ENCODE assay signal across 15 cellular contexts in the genomic region with DNA sequence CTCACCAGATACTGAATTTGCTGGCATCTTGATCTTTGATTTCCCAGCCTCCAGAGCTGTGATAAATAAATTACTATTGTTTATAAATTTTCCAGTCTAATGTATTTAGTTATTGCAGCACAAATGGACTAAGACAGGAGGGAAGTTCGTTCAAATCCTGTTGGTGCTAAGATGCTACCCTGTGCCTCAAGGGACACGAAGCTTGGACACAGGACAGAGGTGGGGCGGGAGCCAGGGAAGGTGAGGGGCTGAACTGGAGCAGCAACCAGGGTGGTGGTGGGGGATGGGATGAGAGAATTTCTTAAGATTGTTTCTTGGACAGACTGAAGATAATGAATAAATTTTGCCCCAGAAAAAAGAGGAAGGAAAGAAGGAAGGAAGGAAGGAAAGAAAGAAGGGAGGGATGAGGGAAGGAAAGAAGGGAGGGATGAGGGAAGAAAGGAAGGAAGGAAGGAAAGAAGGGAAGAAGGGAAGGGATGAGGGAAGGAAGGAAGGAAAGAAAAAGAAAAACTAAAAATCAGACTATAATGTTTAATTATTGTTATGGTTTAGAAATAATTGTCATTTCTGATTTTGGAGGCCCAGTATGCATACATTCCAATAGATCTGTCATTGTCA.
DNase-seq lines count a peak whose midpoint lies in the region; ATAC-seq, FAIRE-seq and TF ChIP-seq lines count a peak whose summit lies in the region.
"Had no signal": no experiment of that assay in that cellular context is flagged by ENCODE, and none has a peak within 500 bp of the region (broad histone marks: within the 10 kb centered on the region; RNA-seq: fewer than 3 reads in every experiment).

No MANE protein-coding gene starts in this region.

- CTCF ChIA-PET in MCF 10A (lab: Yijun Ruan, JAX) (no interaction called here), mammary epithelial cell (lab: Charles Lee; ENCODE audit: low non-redundant PET) (no interaction called here), K562 (lab: Yijun Ruan, JAX; ENCODE audit: low intra/inter-chr PET ratio) (no interaction called here), WTC11 (lab: Charles Lee) (interaction anchor here (1.3 kb wide), 1 partner anchor 79 kb away, joined by 3 read pairs; no protein-coding TSS in a partner anchor)

- WGBS in mammary epithelial cell (ENCODE audit: low coverage, missing lambda C conversion rate): 65% methylated on average over 3 of the region's 3 CpGs
- WGBS in K562 (ENCODE audit: insufficient coverage, low coverage, missing lambda C conversion rate): 0% methylated on average over 3 of the region's 3 CpGs

- no peaks in the 10 kb centered on the region for H3K79me2 ChIP-seq in mammary epithelial cell (ENCODE audit: insufficient read depth, low read length)
- no peaks in the 10 kb centered on the region for H3K79me2 ChIP-seq in K562 (ENCODE audit: control insufficient read depth, insufficient read depth, low read length)

- H3K27me3 Mint-ChIP-seq in MCF 10A (ENCODE audit: insufficient read depth, unreplicated experiment): no peaks in the 10 kb centered on the region
- peaks cover 24% of the 10 kb centered on the region for H3K27me3 Mint-ChIP-seq in type B pancreatic cell
- H3K27me3 Mint-ChIP-seq in WTC11 (ENCODE audit: low read depth): no peaks in the 10 kb centered on the region; the same call in 1 of the 2 replicates

- TF ChIP-seq POLR2A in K562 (conservative IDR thresholded peaks at IDR 0.05): no peak

- TF ChIP-seq CTCF in MCF 10A (IDR thresholded peaks at IDR 0.05; ENCODE audit: unreplicated experiment): no peak
- no peak for TF ChIP-seq CTCF in mammary epithelial cell (conservative IDR thresholded peaks at IDR 0.05 in 1 of 2, IDR thresholded peaks at IDR 0.05 in 1 of 2; ENCODE audit: extremely low read depth in 1 of 2, insufficient read depth in 1 of 2, low read depth in 1 of 2, low read length in 2 of 2)
- no peak for TF ChIP-seq CTCF in K562 (IDR thresholded peaks at IDR 0.05 in 2 of 3, conservative IDR thresholded peaks at IDR 0.05 in 1 of 3; ENCODE audit: insufficient read depth in 2 of 3, low read depth in 1 of 3, low read length in 3 of 3)
- TF ChIP-seq CTCF in type B pancreatic cell (conservative IDR thresholded peaks at IDR 0.05): no peak
- TF ChIP-seq CTCF in WTC11 (IDR thresholded peaks at IDR 0.05): no peak

- TF ChIP-seq EP300 in K562 (IDR thresholded peaks at IDR 0.05; ENCODE audit: low read length): no peak

- no peaks in the 10 kb centered on the region for H3K4me1 Mint-ChIP-seq in MCF 10A (ENCODE audit: insufficient read depth, unreplicated experiment)
- no peaks in the 10 kb centered on the region for H3K4me1 Mint-ChIP-seq in type B pancreatic cell (ENCODE audit: unreplicated experiment)
- H3K4me1 Mint-ChIP-seq in WTC11: 0 out of 2 replicates have a peak, but pooled peaks cover 2% of the 10 kb centered on the region
- H3K4me1 Mint-ChIP-seq: CD4-positive, CD25-positive, alpha-beta regulatory T cell had no signal

- H3K4me3 Mint-ChIP-seq in MCF 10A (ENCODE audit: unreplicated experiment) (no peak overlapping the region), type B pancreatic cell (no peak overlapping the region), WTC11 (no peak overlapping the region)
- H3K4me3 Mint-ChIP-seq: CD4-positive, CD25-positive, alpha-beta regulatory T cell had no signal

- FAIRE-seq in K562 (lab: Jason Lieb, UNC): no peak
- FAIRE-seq: GM18507 had no signal

- H3K9ac ChIP-seq in mammary epithelial cell (ENCODE audit: insufficient read depth, low read length) (no peak overlapping the region), K562 (ENCODE audit: insufficient read depth in 1 of 2, low read depth in 2 of 2, low read length in 2 of 2) (no peak overlapping the region)
- H3K9ac ChIP-seq: BLaER1 treated with 17β-estradiol and CSF1 and Interleukin-3, amounts not matched to agents 10 nM and 100 nM had no signal

- in situ Hi-C loops in mammary epithelial cell (cut with MboI; ENCODE audit: low sequenced_read_pairs in 2 of 2) (no loop called here), K562 (cut with MboI) (no loop called here)

- H3K4me2 ChIP-seq in mammary epithelial cell (ENCODE audit: insufficient read depth, low read depth, low read length) (no peak overlapping the region), K562 (ENCODE audit: insufficient read depth, low read length) (no peak overlapping the region)
- H3K4me2 ChIP-seq: BLaER1 treated with 17β-estradiol and CSF1 and Interleukin-3, amounts not matched to agents 10 nM and 100 nM had no signal

- no peak for TF ChIP-seq RAD21 in K562 (CRISPR knock-in tag; conservative IDR thresholded peaks at IDR 0.05 in 1 of 2, IDR thresholded peaks at IDR 0.05 in 1 of 2)

- H3K27me3 ChIP-seq in mammary epithelial cell (ENCODE audit: insufficient read depth, low read length) (peaks cover 5% of the 10 kb centered on the region), K562 (ENCODE audit: control insufficient read depth in 2 of 2, insufficient read depth in 2 of 2, low read length in 2 of 2) (peaks cover 0 to 2% of the 10 kb centered on the region in 2 experiments; a peak in 2 of 5 replicates)
- H3K27me3 ChIP-seq: BLaER1 treated with 17β-estradiol and CSF1 and Interleukin-3, amounts not matched to agents 10 nM and 100 nM had no signal

- dilution Hi-C loops in mammary epithelial cell (cut with HindIII; ENCODE audit: low sequenced_read_pairs): no loop called here

- no peaks in the 10 kb centered on the region for H3K36me3 ChIP-seq in mammary epithelial cell (ENCODE audit: insufficient read depth, low read length)
- no peaks in the 10 kb centered on the region for H3K36me3 ChIP-seq in K562 (ENCODE audit: control insufficient read depth, insufficient read depth, low read length)
- H3K36me3 ChIP-seq: BLaER1 treated with 17β-estradiol and CSF1 and Interleukin-3, amounts not matched to agents 10 nM and 100 nM had no signal

- H3K27ac ChIP-seq in mammary epithelial cell (ENCODE audit: insufficient read depth, low read depth, low read length) (no peak overlapping the region), K562 (ENCODE audit: extremely low read depth, low read depth, low read length) (no peak overlapping the region)
- H3K27ac ChIP-seq: BLaER1 treated with 17β-estradiol and CSF1 and Interleukin-3, amounts not matched to agents 10 nM and 100 nM; HL-60 had no signal

- no peak for ATAC-seq in K562
- no peak for ATAC-seq in left lobe of liver
- no peak for ATAC-seq in HG02588 (IDR thresholded peaks at IDR 0.05; ENCODE audit: unreplicated experiment)
- no peak for ATAC-seq in WTC11
- ATAC-seq in GM18858 (IDR thresholded peaks at IDR 0.05; ENCODE audit: unreplicated experiment): no peak

- H4K20me1 ChIP-seq in mammary epithelial cell (ENCODE audit: insufficient read depth, low read length): no peaks in the 10 kb centered on the region
- H4K20me1 ChIP-seq in K562 (replicated peaks; ENCODE audit: control insufficient read depth, insufficient read depth, low read length): no peaks in the 10 kb centered on the region
- H4K20me1 ChIP-seq: BLaER1 treated with 17β-estradiol and CSF1 and Interleukin-3, amounts not matched to agents 10 nM and 100 nM had no signal

- H3K9me3 ChIP-seq in mammary epithelial cell (replicated peaks; ENCODE audit: insufficient read depth, low read length) (no peaks in the 10 kb centered on the region), K562 (replicated peaks; ENCODE audit: control insufficient read depth, insufficient read depth, low read depth, low read length) (no peaks in the 10 kb centered on the region)

- no peaks in the 10 kb centered on the region for H3K36me3 Mint-ChIP-seq in MCF 10A (ENCODE audit: insufficient read depth, unreplicated experiment)
- no peaks in the 10 kb centered on the region for H3K36me3 Mint-ChIP-seq in type B pancreatic cell
- H3K36me3 Mint-ChIP-seq in WTC11: no peaks in the 10 kb centered on the region
- H3K36me3 Mint-ChIP-seq: CD4-positive, CD25-positive, alpha-beta regulatory T cell had no signal

- intact Hi-C loops in MCF 10A (cut with micrococcal nuclease) (no loop called here), mammary epithelial cell (cut with micrococcal nuclease) (no loop called here), K562 (cut with micrococcal nuclease) (no loop called here)

- H2AFZ ChIP-seq in mammary epithelial cell (ENCODE audit: low read depth, low read length) (no peak overlapping the region), K562 (ENCODE audit: low read depth, low read length) (no peak overlapping the region)

- H3K27ac Mint-ChIP-seq in MCF 10A (ENCODE audit: low read depth, unreplicated experiment): peak overlapping the region; percentile 5
- no peak overlapping the region for H3K27ac Mint-ChIP-seq in type B pancreatic cell
- H3K27ac Mint-ChIP-seq in WTC11: no peak overlapping the region
- H3K27ac Mint-ChIP-seq: CD4-positive, CD25-positive, alpha-beta regulatory T cell had no signal

- H3K9me3 Mint-ChIP-seq in MCF 10A (ENCODE audit: unreplicated experiment): peaks cover 25% of the 10 kb centered on the region
- H3K9me3 Mint-ChIP-seq in type B pancreatic cell: peaks cover 5% of the 10 kb centered on the region
- peaks cover 16% of the 10 kb centered on the region for H3K9me3 Mint-ChIP-seq in WTC11

- BruUV-seq in MCF 10A (replicated peaks; lab: Mats Ljungman, UMichigan) (no TSS peak), mammary epithelial cell (replicated peaks; lab: Mats Ljungman, UMichigan) (no TSS peak), K562 (replicated peaks; lab: Mats Ljungman, UMichigan) (no TSS peak)

- H3K4me3 ChIP-seq in mammary epithelial cell (replicated peaks in 1 of 3; ENCODE audit: insufficient read depth in 1 of 3, low read depth in 2 of 3, low read length in 3 of 3) (no peak overlapping the region), K562 (no peak overlapping the region)
- H3K4me3 ChIP-seq: BLaER1 treated with 17β-estradiol and CSF1 and Interleukin-3, amounts not matched to agents 10 nM and 100 nM had no signal

- H3K4me1 ChIP-seq in mammary epithelial cell (ENCODE audit: insufficient read depth, low read length) (no peaks in the 10 kb centered on the region), K562 (replicated peaks in 1 of 2; ENCODE audit: control insufficient read depth in 2 of 2, insufficient read depth in 2 of 2, low read length in 2 of 2) (no peaks in the 10 kb centered on the region)

- POLR2A ChIA-PET in MCF 10A (lab: Yijun Ruan, JAX): no interaction called here
- POLR2A ChIA-PET in K562 (lab: Yijun Ruan, JAX): no interaction called here
- POLR2A ChIA-PET in WTC11 (lab: Charles Lee): no interaction called here

- H3K9me1 ChIP-seq in K562 (ENCODE audit: control insufficient read depth, insufficient read depth, low read length): no peaks in the 10 kb centered on the region

- DNase-seq in MCF 10A (ENCODE audit: unreplicated experiment) (no peak), mammary epithelial cell (no peak), K562 (ENCODE audit: extremely low read depth in 1 of 4, low spot score in 3 of 4) (no peak), left lobe of liver (ENCODE audit: low spot score) (peak; percentile 7), type B pancreatic cell (ENCODE audit: extremely low spot score, unreplicated experiment) (peak; percentile 32), WTC11 (ENCODE audit: low spot score) (no peak)
- DNase-seq: 8988T; CD4-positive, CD25-positive, alpha-beta regulatory T cell; HCEC 1CT; IMR-90 had no signal

TF ChIP-seq in WTC11, 78 proteins besides CTCF, POLR2A, EP300 and RAD21 (continues in another document):
- TF ChIP-seq ZNF396 (CRISPR knock-in tag; IDR thresholded peaks at IDR 0.05; ENCODE audit: borderline replicate concordance) (no peak), FOXK1 (CRISPR knock-in tag; IDR thresholded peaks at IDR 0.05) (no peak), TCF7 (CRISPR knock-in tag; IDR thresholded peaks at IDR 0.05; ENCODE audit: low read depth) (no peak), ZNF423 (CRISPR knock-in tag; IDR thresholded peaks at IDR 0.05) (no peak)

Comparison
In these comparisons a context has a peak if more than half of its experiments do, and no peak if none do; other contexts are left out.
1. DNase-seq: peak in left lobe of liver (single experiment) and type B pancreatic cell (single experiment); none in MCF 10A (single experiment), mammary epithelial cell (single experiment), K562 (0 of 4) and WTC11 (single experiment).